16 cellular contexts compared by ENCODE assay signal in the genomic region with DNA sequence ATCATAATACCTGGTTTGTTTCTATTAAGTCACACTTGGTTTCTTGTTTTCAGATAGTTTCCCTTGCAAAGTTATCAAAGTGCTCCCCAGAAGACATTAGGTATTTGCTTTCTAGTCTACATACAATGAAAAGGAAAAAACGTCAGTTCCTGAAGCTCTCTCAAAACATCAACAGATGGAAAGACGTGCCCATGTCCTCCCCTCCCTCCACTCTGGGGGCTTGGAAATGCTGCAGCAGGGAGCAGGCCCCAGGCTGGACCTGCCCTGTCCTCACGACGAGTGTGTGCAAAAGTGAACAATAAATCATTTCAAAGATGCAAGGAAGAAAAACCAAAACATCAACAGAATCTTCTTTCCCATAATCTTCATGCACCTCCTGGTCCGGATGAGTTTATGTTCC.
"Had no signal": no experiment of that assay in that cellular context is flagged by ENCODE, and none has a peak within 500 bp of the region (broad histone marks: within the 10 kb centered on the region; RNA-seq: fewer than 3 reads in every experiment).

No MANE protein-coding gene starts in this region.

- H3K9me3 Mint-ChIP-seq: activated CD4-positive, alpha-beta memory T cell treated with anti-CD3 and anti-CD28 coated beads for 36 hours; activated naive CD8-positive, alpha-beta T cell treated with anti-CD3 and anti-CD28 coated beads for 36 hours; naive thymus-derived CD8-positive, alpha-beta T cell had no signal

- DNase-seq: activated CD4-positive, alpha-beta memory T cell treated with anti-CD3 and anti-CD28 coated beads for 36 hours; activated gamma-delta T cell; activated naive CD8-positive, alpha-beta T cell treated with anti-CD3 and anti-CD28 coated beads for 36 hours; activated T-cell treated with anti-CD3 and anti-CD28 coated beads, Interleukin-2, amount 50 U/mL, for 48 hours; anterior cingulate cortex; gastrocnemius medialis; lower lobe of right lung; mucosa of descending colon; naive thymus-derived CD8-positive, alpha-beta T cell; stimulated activated CD4-positive, alpha-beta T cell treated with anti-CD3 and anti-CD28 coated beads, Interleukin-15, amount 100 ng/mL, for 24 hours; stimulated activated CD4-positive, alpha-beta T cell treated with anti-CD3 and anti-CD28 coated beads, Interleukin-4, amount 100 ng/mL, for 4 hours; stomach had no signal

- H3K4me3 ChIP-seq: breast epithelium, gastrocnemius medialis, hepatocyte, lower lobe of right lung, mucosa of descending colon, SJSA1, stomach, thoracic aorta had no signal

- H3K36me3 Mint-ChIP-seq: activated CD4-positive, alpha-beta memory T cell treated with anti-CD3 and anti-CD28 coated beads for 36 hours; activated naive CD8-positive, alpha-beta T cell treated with anti-CD3 and anti-CD28 coated beads for 36 hours; naive thymus-derived CD8-positive, alpha-beta T cell had no signal

- H3K27ac ChIP-seq: breast epithelium, gastrocnemius medialis, hepatocyte, lower lobe of right lung, SJSA1, stomach, thoracic aorta had no signal

- H3K27ac Mint-ChIP-seq: activated CD4-positive, alpha-beta memory T cell treated with anti-CD3 and anti-CD28 coated beads for 36 hours; activated naive CD8-positive, alpha-beta T cell treated with anti-CD3 and anti-CD28 coated beads for 36 hours; naive thymus-derived CD8-positive, alpha-beta T cell had no signal

- H3K4me1 Mint-ChIP-seq: activated naive CD8-positive, alpha-beta T cell treated with anti-CD3 and anti-CD28 coated beads for 36 hours; naive thymus-derived CD8-positive, alpha-beta T cell had no signal

- H3K36me3 ChIP-seq: breast epithelium, gastrocnemius medialis, lower lobe of right lung, SJSA1, stomach, thoracic aorta had no signal

- H3K4me1 ChIP-seq: breast epithelium, gastrocnemius medialis, lower lobe of right lung, stomach had no signal

- H3K4me3 Mint-ChIP-seq: activated CD4-positive, alpha-beta memory T cell treated with anti-CD3 and anti-CD28 coated beads for 36 hours; activated naive CD8-positive, alpha-beta T cell treated with anti-CD3 and anti-CD28 coated beads for 36 hours; naive thymus-derived CD8-positive, alpha-beta T cell had no signal
